ENCODE assay signal across 15 cellular contexts in the genomic region with DNA sequence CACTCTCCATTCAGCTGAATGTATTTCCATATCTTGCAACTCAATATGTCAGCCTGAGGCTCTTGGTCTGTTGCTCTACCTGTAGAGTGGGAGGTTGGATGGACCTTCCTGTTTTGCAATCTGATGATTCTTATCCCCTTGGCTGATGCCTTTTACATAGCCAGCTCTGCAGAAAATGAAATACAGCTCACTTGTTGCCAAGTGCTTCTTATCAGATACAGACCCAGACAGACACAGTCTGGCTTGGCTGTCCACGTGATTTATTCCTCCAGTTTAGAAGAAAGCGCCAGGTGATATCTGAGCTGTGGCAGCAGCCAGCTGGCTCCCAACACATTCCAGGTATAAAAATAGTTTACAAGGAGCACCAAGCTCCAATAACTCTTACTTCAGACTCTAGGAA.
A peak's percentile ranks its signal among the peaks of the same experiment; 100 is the strongest.
DNase-seq lines count a peak whose midpoint lies in the region; FAIRE-seq and TF ChIP-seq lines count a peak whose summit lies in the region.
"Had no signal": no experiment of that assay in that cellular context is flagged by ENCODE, and none has a peak within 500 bp of the region (broad histone marks: within the 10 kb centered on the region; RNA-seq: fewer than 3 reads in every experiment).

No MANE protein-coding gene starts in this region.

- no peak overlapping the region for H3K4me2 ChIP-seq in GM23248 (ENCODE audit: unreplicated experiment)

- no peak overlapping the region for H2AFZ ChIP-seq in GM23248

- no peaks in the 10 kb centered on the region for H3K79me2 ChIP-seq in GM23248 (ENCODE audit: insufficient read depth)

- H3K36me3 ChIP-seq in GM23248 (ENCODE audit: low read depth) = no peaks in the 10 kb centered on the region
- H3K36me3 ChIP-seq in prostate gland = no peaks in the 10 kb centered on the region
- H3K36me3 ChIP-seq: ovary, WERI-Rb-1 had no signal

- H3K27me3 ChIP-seq in GM23248 (replicated peaks; ENCODE audit: insufficient read depth) = no peaks in the 10 kb centered on the region
- H3K27me3 ChIP-seq in prostate gland (replicated peaks; ENCODE audit: insufficient read depth) = no peaks in the 10 kb centered on the region
- H3K27me3 ChIP-seq: ovary had no signal

- DNase-seq in GM23248 (no peak), NCI-H2196 treated with DMSO at 0.1 percent for 48 hours (lab: John Stamatoyannopoulos, UW; ENCODE audit: unreplicated experiment) (peak; percentile 66), choroid plexus epithelial cell (ENCODE audit: low read depth) (peak; percentile 61), prostate gland (ENCODE audit: low spot score) (peak; percentile 91), RPMI8226 (no peak), inferior parietal cortex (ENCODE audit: extremely low spot score) (no peak), frontal cortex (ENCODE audit: low spot score in 2 of 2) (no peak)
- no peak for DNase-seq in stimulated activated CD4-positive, alpha-beta T cell treated with anti-CD3 and anti-CD28 coated beads, Interleukin-4, amount 100 ng/mL, for 1 hour
- DNase-seq: effector CD4-positive, alpha-beta T cell; glutamatergic neuron; ovary; stimulated activated naive B cell treated with anti-CD40 and anti-IgM and Interleukin-4, amounts not matched to agents 10 μg/mL and 1 μg/mL and 100 μg/mL, for 72 hours; WERI-Rb-1 had no signal

- no peak for TF ChIP-seq CTCF in choroid plexus epithelial cell (conservative IDR thresholded peaks at IDR 0.05; ENCODE audit: low read depth, low read length)
- no peak for TF ChIP-seq CTCF in prostate gland (IDR thresholded peaks at IDR 0.05)

- intact Hi-C loops in prostate gland (cut with DNase I) = loop anchor here (10.0 kb wide), 1 partner anchor 881 kb away; the partner anchor contains the start of gene PLPP3

- TF ChIP-seq POLR2A in prostate gland (IDR thresholded peaks at IDR 0.05) = no peak

- H3K9me3 ChIP-seq in GM23248 (ENCODE audit: low read depth) = no peaks in the 10 kb centered on the region
- H3K9me3 ChIP-seq in prostate gland = no peaks in the 10 kb centered on the region
- H3K9me3 ChIP-seq: ovary had no signal

- 96 to 100% methylated on average over 2 of the region's 2 CpGs for WGBS in GM23248 (ENCODE audit: low coverage in 1 of 2, low lambda C conversion rate in 2 of 2, missing lambda C conversion rate in 2 of 2), 2 experiments
- 12% methylated on average over 2 of the region's 2 CpGs for WGBS in prostate gland

- H3K9ac ChIP-seq in GM23248 = no peak overlapping the region

- H3F3A ChIP-seq in GM23248 (ENCODE audit: insufficient read depth) = peaks cover 34% of the 10 kb centered on the region

- H3K4me1 ChIP-seq in GM23248 (ENCODE audit: insufficient read depth) (peaks cover 36% of the 10 kb centered on the region), prostate gland (replicated peaks) (no peaks in the 10 kb centered on the region)

- H3K4me3 ChIP-seq in GM23248 (no peak overlapping the region), choroid plexus epithelial cell (ENCODE audit: low read depth, low read length) (no peak overlapping the region), prostate gland (no peak overlapping the region)
- H3K4me3 ChIP-seq: lung, ovary had no signal

- H3K9me2 ChIP-seq in GM23248 (ENCODE audit: insufficient read depth) = no peaks in the 10 kb centered on the region; the same call in 1 of the 2 replicates

- no peak for FAIRE-seq in frontal cortex (lab: Jason Lieb, UNC)
- FAIRE-seq: GM18507 had no signal

- in situ Hi-C loops in GM23248 (cut with MboI) = no loop called here

- no peaks in the 10 kb centered on the region for H4K20me1 ChIP-seq in GM23248 (ENCODE audit: insufficient read depth)

- peak overlapping the region; percentile 87 for H3K27ac ChIP-seq in GM23248
- no peak overlapping the region for H3K27ac ChIP-seq in prostate gland
- H3K27ac ChIP-seq: ovary, WERI-Rb-1 had no signal

Comparison
In these comparisons a context has a peak if more than half of its experiments do, and no peak if none do; other contexts are left out.
1. DNase-seq: peak in NCI-H2196 treated with DMSO at 0.1 percent for 48 hours (single experiment), choroid plexus epithelial cell (single experiment) and prostate gland (single experiment); none in GM23248 (single experiment), RPMI8226 (single experiment), inferior parietal cortex (single experiment), stimulated activated CD4-positive, alpha-beta T cell treated with anti-CD3 and anti-CD28 coated beads, Interleukin-4, amount 100 ng/mL, for 1 hour (single experiment) and frontal cortex (0 of 2).